8 cellular contexts compared by ENCODE assay signal in the genomic region with DNA sequence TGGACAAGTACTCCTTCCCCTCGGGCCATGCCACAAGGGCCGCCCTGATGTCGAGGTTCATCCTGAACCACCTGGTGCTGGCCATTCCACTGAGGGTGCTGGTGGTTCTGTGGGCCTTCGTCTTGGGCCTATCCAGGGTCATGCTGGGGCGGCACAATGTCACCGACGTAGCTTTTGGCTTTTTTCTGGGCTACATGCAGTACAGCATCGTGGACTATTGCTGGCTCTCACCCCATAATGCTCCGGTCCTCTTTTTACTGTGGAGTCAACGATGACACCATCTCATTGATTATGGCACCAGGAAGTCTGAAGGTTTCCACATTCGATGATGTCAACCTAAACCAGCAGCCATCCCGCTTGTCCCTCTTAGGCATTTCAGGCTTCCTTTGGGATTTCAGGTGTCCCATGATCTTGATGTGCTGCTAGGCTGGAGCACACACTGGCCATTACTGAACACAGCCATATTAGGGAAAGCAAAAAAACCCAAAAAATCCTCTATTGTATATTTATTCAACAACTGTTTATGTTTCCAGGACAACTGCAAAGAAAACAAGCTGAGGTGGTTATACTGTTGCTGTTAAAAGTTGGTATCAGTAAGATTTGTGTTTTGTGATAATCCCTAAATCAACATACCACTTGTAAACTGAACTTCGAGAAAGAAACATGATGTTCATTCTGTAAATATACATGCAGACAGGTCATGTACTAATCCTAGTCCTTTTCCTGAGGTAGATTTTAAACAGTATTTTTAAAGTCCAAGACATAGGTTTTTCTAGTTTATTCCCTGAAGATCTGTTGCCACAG. TPM values are rescaled to one million over a fixed set of nuclear protein-coding genes. Genes with fewer than 3 reads are reported as not detected.
A peak's percentile ranks its signal among the peaks of the same experiment; 100 is the strongest.
DNase-seq lines count a peak whose midpoint lies in the region; ATAC-seq and TF ChIP-seq lines count a peak whose summit lies in the region.

No MANE protein-coding gene starts in this region.

- in situ Hi-C loops in GM13976 (cut with MboI; ENCODE audit: low sequenced_read_pairs, unreplicated experiment) = no loop called here

- 57 to 69% (median 62%) methylated on average over 13 of the region's 13 CpGs for WGBS in psoas muscle, 3 donors

- H3K4me3 ChIP-seq in fibroblast of mammary gland (ENCODE audit: control insufficient read depth, low read depth, low read length) (peak overlapping the region; percentile 66), psoas muscle (peak overlapping the region; percentile 69)

- no peaks in the 10 kb centered on the region for H3K27me3 ChIP-seq in psoas muscle (ENCODE audit: insufficient read depth in 3 of 3, low read length in 2 of 3)

- H3K27ac ChIP-seq in psoas muscle = peak overlapping the region; percentile 60

- no peaks in the 10 kb centered on the region for H3K9me3 ChIP-seq in psoas muscle

- TF ChIP-seq CTCF in fibroblast of mammary gland (conservative IDR thresholded peaks at IDR 0.05; ENCODE audit: control insufficient read depth, insufficient read depth, low read depth, low read length) (no peak), psoas muscle (IDR thresholded peaks at IDR 0.05) (no peak), GM13976 (IDR thresholded peaks at IDR 0.05; ENCODE audit: borderline replicate concordance, control extremely low read depth, extremely low read depth, insufficient read depth, missing control alignments) (no peak)

- intact Hi-C loops in psoas muscle (cut with DNase I) = loop anchor here in 1 of 2 donors (10.0 kb wide), 2 partner anchors 322 to 962 kb away; a partner anchor contains a TSS

- H3K4me1 ChIP-seq in psoas muscle = peaks cover 24% of the 10 kb centered on the region

- ATAC-seq in psoas muscle (peak in 1 of 4 donors; percentile 4), GM21360 (IDR thresholded peaks at IDR 0.05; ENCODE audit: unreplicated experiment) (no peak), HG03521 (IDR thresholded peaks at IDR 0.05; ENCODE audit: unreplicated experiment) (no peak)

- peak; percentile 8 for DNase-seq in stimulated activated CD4-positive, alpha-beta T cell treated with anti-CD3 and anti-CD28 coated beads, Interleukin-15, amount 100 ng/mL, for 24 hours
- DNase-seq in stimulated activated CD4-positive, alpha-beta T cell treated with anti-CD3 and anti-CD28 coated beads, Interleukin-4, amount 100 ng/mL, for 24 hours = no peak
- DNase-seq in T follicular helper cell (ENCODE audit: low read depth) (peak; percentile 3), fibroblast of mammary gland (ENCODE audit: low read depth) (no peak), psoas muscle (no peak), GM13976 (ENCODE audit: low spot score) (no peak)

- H3K36me3 ChIP-seq in psoas muscle (ENCODE audit: insufficient read depth in 1 of 2, low read depth in 1 of 2) = no peaks in the 10 kb centered on the region

RNA-seq across cellular contexts. Expression of a gene that starts 1.1 kb away (rescaled TPM):
- 1 to 10 TPM; 1.1 to 2.3 (median 1.9) TPM for total RNA-seq in psoas muscle
- 1 to 10 TPM in 2 of 3 donors, under 1 TPM in 1; 0.53 to 3.1 (median 1.1) TPM for polyA plus RNA-seq in psoas muscle

RNA-seq across cellular contexts. Expression of a gene that starts 3.1 kb away (rescaled TPM):
- total RNA-seq in psoas muscle = under 1 TPM; 0.22 to 0.79 (median 0.47) TPM
- polyA plus RNA-seq in psoas muscle = under 1 TPM; 0.09 to 0.15 (median 0.12) TPM

RNA-seq across cellular contexts. Expression of a gene that starts 16.2 kb away (rescaled TPM):
- total RNA-seq in psoas muscle = 100 to 1,000 TPM in 1 of 4 donors, 10 to 100 TPM in 3; 67.3 to 150 (median 93.0) TPM
- polyA plus RNA-seq in psoas muscle = 100 to 1,000 TPM in 1 of 3 donors, 10 to 100 TPM in 2; 46.7 to 184 (median 58.8) TPM

Comparison
In these comparisons a context has a peak if more than half of its experiments do, and no peak if none do; other contexts are left out.
1. DNase-seq: peak in stimulated activated CD4-positive, alpha-beta T cell treated with anti-CD3 and anti-CD28 coated beads, Interleukin-15, amount 100 ng/mL, for 24 hours (single experiment) and T follicular helper cell (single experiment); none in stimulated activated CD4-positive, alpha-beta T cell treated with anti-CD3 and anti-CD28 coated beads, Interleukin-4, amount 100 ng/mL, for 24 hours (single experiment), fibroblast of mammary gland (single experiment), psoas muscle (0 of 2) and GM13976 (single experiment).